ENCODE assay signal across 13 cellular contexts in the genomic region with DNA sequence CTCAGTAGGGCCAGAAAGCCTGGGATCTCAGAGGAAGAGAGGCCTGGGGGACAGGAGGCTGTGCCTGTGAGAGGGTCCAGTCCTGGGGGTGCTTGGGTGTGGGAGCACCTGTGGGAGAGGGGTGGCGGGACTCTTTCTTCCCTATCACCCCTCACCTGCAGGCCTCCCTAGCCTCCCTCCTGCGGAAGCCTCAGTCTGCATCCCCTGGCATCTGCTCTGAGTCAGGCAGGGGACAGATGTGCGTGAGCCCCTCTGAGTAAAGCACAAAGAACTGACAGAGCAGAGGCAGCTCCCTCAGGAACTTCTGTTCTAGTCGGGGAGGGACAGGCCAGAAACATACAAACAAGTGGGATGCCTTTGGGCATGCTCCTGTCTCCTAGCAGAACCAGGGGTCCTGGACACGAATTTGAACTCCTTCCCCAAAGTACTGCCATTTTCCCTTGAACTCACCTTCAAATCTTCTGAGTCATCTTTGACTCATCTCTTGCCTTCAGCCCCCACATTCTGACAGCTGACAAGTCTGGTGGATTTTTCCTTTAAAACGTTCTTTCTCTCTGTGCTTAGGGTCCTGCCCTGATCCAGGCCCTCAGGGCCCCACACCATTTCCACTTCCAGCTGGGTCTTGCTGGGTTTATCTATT. TPM values are rescaled to one million over a fixed set of nuclear protein-coding genes. Genes with fewer than 3 reads are reported as not detected.
DNase-seq lines count a peak whose midpoint lies in the region; FAIRE-seq and TF ChIP-seq lines count a peak whose summit lies in the region.
"Had no signal": no experiment of that assay in that cellular context is flagged by ENCODE, and none has a peak within 500 bp of the region (broad histone marks: within the 10 kb centered on the region; RNA-seq: fewer than 3 reads in every experiment).

No MANE protein-coding gene starts in this region.

- no peaks in the 10 kb centered on the region for H3K4me1 ChIP-seq in breast epithelium

- H3K36me3 Mint-ChIP-seq in MCF 10A (ENCODE audit: insufficient read depth, unreplicated experiment): no peaks in the 10 kb centered on the region

- no peaks in the 10 kb centered on the region for H3K9me3 Mint-ChIP-seq in MCF 10A (ENCODE audit: unreplicated experiment)

- H3K27me3 ChIP-seq in breast epithelium: no peaks in the 10 kb centered on the region
- H3K27me3 ChIP-seq: BE2C had no signal

- no peak overlapping the region for H3K27ac Mint-ChIP-seq in MCF 10A (ENCODE audit: low read depth, unreplicated experiment)

- POLR2A ChIA-PET in MCF 10A (lab: Yijun Ruan, JAX): interaction anchor here (1.5 kb wide), 1 partner anchor 7 kb away, joined by 6 read pairs; no protein-coding TSS in a partner anchor

- no peak for TF ChIP-seq POLR2A in breast epithelium (IDR thresholded peaks at IDR 0.05)

- peak; percentile 35 for DNase-seq in MCF 10A (ENCODE audit: unreplicated experiment)
- DNase-seq in breast epithelium (ENCODE audit: low spot score in 2 of 2): no peak
- peak; percentile 32 to 49 for DNase-seq in activated T-cell treated with anti-CD3 and anti-CD28 coated beads, Interleukin-2, amount 50 U/mL, for 48 hours
- peak; percentile 75 for DNase-seq in islet precursor cell
- DNase-seq in urothelium cell line (ENCODE audit: low spot score): peak; percentile 16
- no peak for DNase-seq in hippocampal formation (lab: John Stamatoyannopoulos, UW)
- DNase-seq in CD1c-positive myeloid dendritic cell (ENCODE audit: extremely low spot score): no peak
- DNase-seq in occipital lobe (lab: John Stamatoyannopoulos, UW): no peak
- DNase-seq: GDM1, left ventricle myocardium superior, MV-4-11, NCI-H526 treated with DMSO at 0.1 percent for 48 hours had no signal

- H3K4me1 Mint-ChIP-seq in MCF 10A (ENCODE audit: insufficient read depth, unreplicated experiment): peaks cover 18% of the 10 kb centered on the region

- H3K4me3 Mint-ChIP-seq in MCF 10A (ENCODE audit: unreplicated experiment): no peak overlapping the region

- no peak for TF ChIP-seq CTCF in MCF 10A (IDR thresholded peaks at IDR 0.05; ENCODE audit: unreplicated experiment)
- no peak for TF ChIP-seq CTCF in breast epithelium (IDR thresholded peaks at IDR 0.05)

- intact Hi-C loops in MCF 10A (cut with micrococcal nuclease) (no loop called here), breast epithelium (cut with DNase I; ENCODE audit: low total_unique reads) (no loop called here)

- no peaks in the 10 kb centered on the region for H3K9me3 ChIP-seq in breast epithelium
- H3K9me3 ChIP-seq: BE2C had no signal

- H3K27ac ChIP-seq in breast epithelium: no peak overlapping the region

- H3K27me3 Mint-ChIP-seq in MCF 10A (ENCODE audit: insufficient read depth, unreplicated experiment): no peaks in the 10 kb centered on the region

- no peaks in the 10 kb centered on the region for H3K36me3 ChIP-seq in breast epithelium
- H3K36me3 ChIP-seq: BE2C had no signal

- H3K4me3 ChIP-seq in breast epithelium: no peak overlapping the region

- CTCF ChIA-PET in MCF 10A (lab: Yijun Ruan, JAX): interaction anchor here (0.5 to 5.8 kb wide), 13 partner anchors 10 to 220 kb away, joined by 3 to 45 read pairs (median 6); no protein-coding TSS in a partner anchor

- BruUV-seq in MCF 10A (replicated peaks; lab: Mats Ljungman, UMichigan): no TSS peak

- FAIRE-seq in urothelium cell line (lab: Jason Lieb, UNC): no peak

RNA-seq across cellular contexts. Expression of gene HSP90AA1, which starts 8.5 kb away (rescaled TPM):
- total RNA-seq in MCF 10A (2022) (277 and 296 TPM in 2 replicates), breast epithelium (100 to 1,000 TPM; 467 to 860 (median 474) TPM), occipital lobe (317 TPM)

RNA-seq across cellular contexts. Expression of gene WDR20, which starts 44.3 kb away (rescaled TPM):
- total RNA-seq in MCF 10A (2022) (23.8 and 24.8 TPM in 2 replicates), breast epithelium (10 to 100 TPM; 19.5 to 42.0 (median 24.6) TPM), occipital lobe (36.0 TPM)

Comparison
In these comparisons a context has a peak if more than half of its experiments do, and no peak if none do; other contexts are left out.
1. DNase-seq: peak in MCF 10A (single experiment), activated T-cell treated with anti-CD3 and anti-CD28 coated beads, Interleukin-2, amount 50 U/mL, for 48 hours (2 of 2), islet precursor cell (single experiment) and urothelium cell line (single experiment); none in breast epithelium (0 of 2), hippocampal formation (0 of 2), CD1c-positive myeloid dendritic cell (single experiment) and occipital lobe (single experiment).